Comparison of ENCODE assay signal across 16 cellular contexts in genomic region chr4:186168750-186169149, GRCh38. TPM values are rescaled to one million over a fixed set of nuclear protein-coding genes. Genes with fewer than 3 reads are reported as not detected.
DNase-seq lines count a peak whose midpoint lies in the region; ATAC-seq and TF ChIP-seq lines count a peak whose summit lies in the region.
"Had no signal": no experiment of that assay in that cellular context is flagged by ENCODE, and none has a peak within 500 bp of the region (broad histone marks: within the 10 kb centered on the region; RNA-seq: fewer than 3 reads in every experiment).

No MANE protein-coding gene starts in this region.

- no peak overlapping the region for H3K56ac ChIP-seq in IMR-90 (ENCODE audit: extremely low read depth, insufficient read depth, low read length)

- no peak for TF ChIP-seq RAD21 in IMR-90 (IDR thresholded peaks at IDR 0.05; ENCODE audit: low read length)

- no peak overlapping the region for H2BK20ac ChIP-seq in IMR-90 (ENCODE audit: low read depth, low read length)

- BruUV-seq in IMR-90 (replicated peaks; lab: Mats Ljungman, UMichigan) = no TSS peak

- no peak overlapping the region for H2BK15ac ChIP-seq in IMR-90 (ENCODE audit: low read depth, low read length)

- H2AK5ac ChIP-seq in IMR-90 (ENCODE audit: low read depth, low read length) = no peak overlapping the region

- dilution Hi-C loops in IMR-90 (cut with HindIII; ENCODE audit: low sequenced_read_pairs, unreplicated experiment) = no loop called here

- no peak for TF ChIP-seq CTCF in IMR-90 (conservative IDR thresholded peaks at IDR 0.05; ENCODE audit: low read depth, low read length)
- TF ChIP-seq CTCF in esophagus muscularis mucosa (IDR thresholded peaks at IDR 0.05) = no peak

- in situ Hi-C loops in IMR-90 (cut with MboI; ENCODE audit: low sequenced_read_pairs) = no loop called here

- CTCF ChIA-PET in IMR-90 (lab: Yijun Ruan, JAX) = interaction anchor here (0.8 kb wide), 1 partner anchor 68 kb away, joined by 3 read pairs; no protein-coding TSS in a partner anchor

- no peak overlapping the region for H3K9ac ChIP-seq in IMR-90 (ENCODE audit: low read depth, low read length)
- H3K9ac ChIP-seq: BLaER1 treated with 17β-estradiol and CSF1 and Interleukin-3, amounts not matched to agents 10 nM and 100 nM; GM23248 had no signal

- H3K4me1 ChIP-seq in IMR-90 (ENCODE audit: control insufficient read depth, insufficient read depth, low read length) (no peaks in the 10 kb centered on the region), esophagus muscularis mucosa (no peaks in the 10 kb centered on the region)

- no peak overlapping the region for H3K4me3 ChIP-seq in IMR-90 (ENCODE audit: insufficient read depth, low read depth, low read length)
- H3K4me3 ChIP-seq in esophagus muscularis mucosa = no peak overlapping the region
- H3K4me3 ChIP-seq: BLaER1 treated with 17β-estradiol and CSF1 and Interleukin-3, amounts not matched to agents 10 nM and 100 nM; GM23248; K562 had no signal

- H3K4me2 ChIP-seq in IMR-90 (ENCODE audit: low read depth, low read length) = no peak overlapping the region

- H3K23ac ChIP-seq in IMR-90 (ENCODE audit: low read depth, low read length) = no peak overlapping the region

- H3K27ac ChIP-seq in IMR-90 (ENCODE audit: insufficient read depth, low read length) (no peak overlapping the region), esophagus muscularis mucosa (replicated peaks in 1 of 4) (no peak overlapping the region)
- H3K27ac ChIP-seq: BLaER1 treated with 17β-estradiol and CSF1 and Interleukin-3, amounts not matched to agents 10 nM and 100 nM; GM23248 had no signal

- peak overlapping the region; percentile 5 for H2AFZ ChIP-seq in IMR-90 (replicated peaks; ENCODE audit: low read length, poor library complexity)
- H2AFZ ChIP-seq: GM23248 had no signal

- no peak for ATAC-seq in IMR-90 (ENCODE audit: low read depth)
- ATAC-seq in HG03139 (IDR thresholded peaks at IDR 0.05; ENCODE audit: unreplicated experiment) = no peak
- ATAC-seq: K562 had no signal

- TF ChIP-seq EP300 in esophagus muscularis mucosa (IDR thresholded peaks at IDR 0.05) = no peak

- no peak overlapping the region for H2BK5ac ChIP-seq in IMR-90 (ENCODE audit: low read depth, low read length, poor library complexity, severe bottlenecking)

- DNase-seq in AG20443 (ENCODE audit: low spot score) = peak; percentile 5
- DNase-seq in IMR-90 = no peak
- DNase-seq in esophagus muscularis mucosa (ENCODE audit: extremely low spot score) = peak; percentile 55
- peak; percentile 70 for DNase-seq in posterior vena cava (ENCODE audit: low spot score)
- DNase-seq in NCI-H345 (lab: John Stamatoyannopoulos, UW) = no peak
- no peak for DNase-seq in stimulated activated CD4-positive, alpha-beta T cell treated with anti-CD3 and anti-CD28 coated beads, Interleukin-1b, Interleukin-23, amount 100 ng/mL, for 48 hours
- DNase-seq: 8988T; CD4-positive, alpha-beta T cell; DMS153; DMS79 treated with DMSO at 0.1 percent for 48 hours; EL; GM23248; H9 had no signal

- no peaks in the 10 kb centered on the region for H4K20me1 ChIP-seq in IMR-90 (ENCODE audit: insufficient read depth, low read length)
- H4K20me1 ChIP-seq: BLaER1 treated with 17β-estradiol and CSF1 and Interleukin-3, amounts not matched to agents 10 nM and 100 nM had no signal

- H3K9me3 ChIP-seq in IMR-90 (ENCODE audit: control insufficient read depth, insufficient read depth, low read length) = no peaks in the 10 kb centered on the region
- no peaks in the 10 kb centered on the region for H3K9me3 ChIP-seq in esophagus muscularis mucosa

- H3K9me1 ChIP-seq in IMR-90 (ENCODE audit: insufficient read depth, low read length) = no peaks in the 10 kb centered on the region

- H3K18ac ChIP-seq in IMR-90 (ENCODE audit: low read depth, low read length) = no peak overlapping the region

- no peak overlapping the region for H3K14ac ChIP-seq in IMR-90 (replicated peaks; ENCODE audit: low read depth, low read length)

- H2BK120ac ChIP-seq in IMR-90 (ENCODE audit: low read depth, low read length) = no peak overlapping the region

- no CpG with 5 or more reads among the region's 9 CpGs for WGBS in IMR-90 (ENCODE audit: extremely low coverage in 2 of 2, insufficient read length in 1 of 2), 2 experiments
- WGBS in esophagus muscularis mucosa = 94% methylated on average over 8 of the region's 9 CpGs

- no peak overlapping the region for H4K5ac ChIP-seq in IMR-90 (ENCODE audit: low read depth, low read length)

- POLR2A ChIA-PET in IMR-90 (lab: Charles Lee; ENCODE audit: unreplicated experiment) = no interaction called here

- intact Hi-C loops in IMR-90 (cut with micrococcal nuclease) (no loop called here), esophagus muscularis mucosa (cut with DNase I) (no loop called here), posterior vena cava (cut with DNase I) (loop anchor here in 1 of 2 donors (5.0 kb wide), 1 partner anchor 1971 kb away; no protein-coding TSS in a partner anchor)

- no peak for TF ChIP-seq POLR2A in IMR-90 (IDR thresholded peaks at IDR 0.05; ENCODE audit: low read depth, low read length)
- no peak for TF ChIP-seq POLR2A in esophagus muscularis mucosa (IDR thresholded peaks at IDR 0.05; ENCODE audit: low read depth)

- H3K79me1 ChIP-seq in IMR-90 (ENCODE audit: low read depth in 1 of 2, low read length in 2 of 2) = no peaks in the 10 kb centered on the region

- no peak overlapping the region for H2AK9ac ChIP-seq in IMR-90 (replicated peaks; ENCODE audit: low read depth, low read length, poor library complexity)

- H4K8ac ChIP-seq in IMR-90 (ENCODE audit: low read depth in 2 of 2, low read length in 2 of 2) = no peak overlapping the region

- no peaks in the 10 kb centered on the region for H3K36me3 ChIP-seq in IMR-90 (ENCODE audit: control insufficient read depth, insufficient read depth, low read length)
- peaks cover 0 to 45% (median 13%) of the 10 kb centered on the region in 4 donors for H3K36me3 ChIP-seq in esophagus muscularis mucosa
- H3K36me3 ChIP-seq: BLaER1 treated with 17β-estradiol and CSF1 and Interleukin-3, amounts not matched to agents 10 nM and 100 nM had no signal

- no peak overlapping the region for H3K4ac ChIP-seq in IMR-90 (ENCODE audit: low read depth, low read length)

- H3K27me3 ChIP-seq in IMR-90 (ENCODE audit: control insufficient read depth, insufficient read depth, low read length) = no peaks in the 10 kb centered on the region; the same call in 1 of the 2 replicates
- H3K27me3 ChIP-seq in esophagus muscularis mucosa = no peaks in the 10 kb centered on the region
- H3K27me3 ChIP-seq: BLaER1 treated with 17β-estradiol and CSF1 and Interleukin-3, amounts not matched to agents 10 nM and 100 nM had no signal

- H4K91ac ChIP-seq in IMR-90 (ENCODE audit: insufficient read depth, low read depth, low read length) = no peak overlapping the region

TF ChIP-seq in IMR-90, 13 proteins besides CTCF, POLR2A, EP300 and RAD21:
- TF ChIP-seq FOS (IDR thresholded peaks at IDR 0.05; ENCODE audit: low read depth, low read length) = no peak

RNA-seq across cellular contexts. Expression of gene CYP4V2, which starts 22.6 kb away (rescaled TPM):
- 3.9 and 5.0 TPM in 2 replicates for total RNA-seq in IMR-90 (2012; rRNA removed)
- 3.2 and 4.1 TPM in 2 replicates for polyA plus RNA-seq in IMR-90 (2012; rRNA removed)
- polyA plus RNA-seq in IMR-90 (2012; cell fraction: cytosol; rRNA removed) = 1.6 and 1.8 TPM in 2 replicates
- 3.5 and 7.4 TPM in 2 replicates for polyA plus RNA-seq in IMR-90 (2012; cell fraction: nucleus; rRNA removed; ENCODE audit: low replicate concordance)
- 10 to 100 TPM; 27.5 to 43.1 (median 35.5) TPM for total RNA-seq in esophagus muscularis mucosa
- total RNA-seq in posterior vena cava = 10 to 100 TPM; 23.0 to 27.0 TPM

RNA-seq across cellular contexts. Expression of gene KLKB1, which starts 58.6 kb away (rescaled TPM):
- under 0.01 TPM in 1 of 2 replicates, not detected in the other for total RNA-seq in IMR-90 (2012; rRNA removed)
- 0.03 TPM in 1 of 2 replicates, not detected in the other for polyA plus RNA-seq in IMR-90 (2012; rRNA removed)
- polyA plus RNA-seq in IMR-90 (2012; cell fraction: cytosol; rRNA removed) = not detected in 2 replicates
- polyA plus RNA-seq in IMR-90 (2012; cell fraction: nucleus; rRNA removed; ENCODE audit: low replicate concordance) = 0.08 TPM in 1 of 2 replicates, not detected in the other
- total RNA-seq in esophagus muscularis mucosa = 1 to 10 TPM in 1 of 4 donors, under 1 TPM in 3; 0.45 to 2.0 (median 0.83) TPM
- under 1 TPM; 0.57 to 0.83 TPM for total RNA-seq in posterior vena cava
- total RNA-seq: GM23248 had no signal
- polyA plus RNA-seq: GM23248, K562 had no signal

Comparison
In these comparisons a context has a peak if more than half of its experiments do, and no peak if none do; other contexts are left out.
1. DNase-seq: peak in AG20443 (single experiment), esophagus muscularis mucosa (single experiment) and posterior vena cava (single experiment); none in IMR-90 (single experiment), NCI-H345 (single experiment) and stimulated activated CD4-positive, alpha-beta T cell treated with anti-CD3 and anti-CD28 coated beads, Interleukin-1b, Interleukin-23, amount 100 ng/mL, for 48 hours (single experiment).